In genomic region chr4:130141651-130142050, GRCh38 we compare ENCODE assay signal across 26 cellular contexts.
"Had no signal": no experiment of that assay in that cellular context is flagged by ENCODE, and none has a peak within 500 bp of the region (broad histone marks: within the 10 kb centered on the region; RNA-seq: fewer than 3 reads in every experiment).

No MANE protein-coding gene starts in this region.

- DNase-seq: activated effector memory CD4-positive, alpha-beta T cell treated with anti-CD3 and anti-CD28 coated beads, Interleukin-2, amount 50 U/mL, for 16 hours; activated effector memory CD4-positive, alpha-beta T cell treated with Interleukin-2 at 50 U/mL for 16 hours; activated gamma-delta T cell; activated gamma-delta T cell treated with Interleukin-2 at 50 U/mL for 16 hours; activated naive CD4-positive, alpha-beta T cell; activated naive CD4-positive, alpha-beta T cell treated with anti-CD3 and anti-CD28 coated beads for 36 hours; activated naive CD4-positive, alpha-beta T cell treated with anti-CD3 and anti-CD28 coated beads, Interleukin-2, amount 10 ng/mL, durations not matched to agents 7 days and 5 days; activated naive CD4-positive, alpha-beta T cell treated with anti-CD3 and anti-CD28 coated beads, Interleukin-2, amount 50 U/mL, for 16 hours; activated naive CD4-positive, alpha-beta T cell treated with Interleukin-2 at 50 U/mL for 16 hours; activated naive CD8-positive, alpha-beta T cell treated with anti-CD3 and anti-CD28 coated beads for 36 hours; activated naive CD8-positive, alpha-beta T cell treated with anti-CD3 and anti-CD28 coated beads, Interleukin-2, amount 10 ng/mL, durations not matched to agents 7 days and 5 days; activated naive CD8-positive, alpha-beta T cell treated with anti-CD3 and anti-CD28 coated beads, Interleukin-2, amount 50 U/mL, for 24 hours; activated T-cell treated with anti-CD3 and anti-CD28 coated beads, Interleukin-2, amount 50 U/mL, for 1 hour; activated T-cell treated with anti-CD3 and anti-CD28 coated beads, Interleukin-2, amount 50 U/mL, for 24 hours; activated T-cell treated with anti-CD3 and anti-CD28 coated beads, Interleukin-2, amount 50 U/mL, for 4 hours; activated T-cell treated with anti-CD3 and anti-CD28 coated beads, Interleukin-2, amount 50 U/mL, for 48 hours; activated T-cell treated with anti-CD3 and anti-CD28 coated beads, Interleukin-2, amount 50 U/mL, for 72 hours; adrenal gland; amniotic stem cell; amygdala; anterior cingulate cortex; aorta; body of pancreas; brain microvascular endothelial cell; central memory CD4-positive, alpha-beta T cell; cerebellar nuclear complex had no signal
